In the genomic region with DNA sequence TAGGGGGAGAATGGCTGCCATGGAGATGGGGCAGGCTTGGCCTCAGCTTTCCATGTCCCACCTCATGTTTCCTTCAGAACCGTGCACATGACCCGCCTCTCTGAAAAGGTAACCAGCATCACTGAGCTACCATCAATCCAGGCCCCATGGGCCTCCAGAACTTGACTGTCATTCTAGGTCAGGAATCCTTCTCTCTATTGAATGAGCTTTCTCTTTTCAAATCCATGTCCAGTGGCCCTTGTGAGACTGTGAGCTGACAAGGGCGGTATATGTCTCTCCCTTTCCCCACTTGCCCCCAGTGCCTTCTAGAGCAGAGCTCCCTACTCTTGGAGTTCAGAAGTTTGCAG, we compare ENCODE assay signal across 1 cellular context.
TF ChIP-seq lines count a peak whose summit lies in the region.

No MANE protein-coding gene starts in this region.

TF ChIP-seq in WTC11, 78 proteins besides CTCF, POLR2A, EP300 and RAD21 (continued from another document):
- no peak for TF ChIP-seq AR (CRISPR knock-in tag; IDR thresholded peaks at IDR 0.05)
- TF ChIP-seq TP53 (CRISPR knock-in tag; IDR thresholded peaks at IDR 0.05), result no peak
- no peak for TF ChIP-seq HMGA2 (CRISPR knock-in tag; IDR thresholded peaks at IDR 0.05)
TF ChIP-seq in WTC11: peak in this region for 0.
